1 cellular context compared by ENCODE assay signal in the genomic region with DNA sequence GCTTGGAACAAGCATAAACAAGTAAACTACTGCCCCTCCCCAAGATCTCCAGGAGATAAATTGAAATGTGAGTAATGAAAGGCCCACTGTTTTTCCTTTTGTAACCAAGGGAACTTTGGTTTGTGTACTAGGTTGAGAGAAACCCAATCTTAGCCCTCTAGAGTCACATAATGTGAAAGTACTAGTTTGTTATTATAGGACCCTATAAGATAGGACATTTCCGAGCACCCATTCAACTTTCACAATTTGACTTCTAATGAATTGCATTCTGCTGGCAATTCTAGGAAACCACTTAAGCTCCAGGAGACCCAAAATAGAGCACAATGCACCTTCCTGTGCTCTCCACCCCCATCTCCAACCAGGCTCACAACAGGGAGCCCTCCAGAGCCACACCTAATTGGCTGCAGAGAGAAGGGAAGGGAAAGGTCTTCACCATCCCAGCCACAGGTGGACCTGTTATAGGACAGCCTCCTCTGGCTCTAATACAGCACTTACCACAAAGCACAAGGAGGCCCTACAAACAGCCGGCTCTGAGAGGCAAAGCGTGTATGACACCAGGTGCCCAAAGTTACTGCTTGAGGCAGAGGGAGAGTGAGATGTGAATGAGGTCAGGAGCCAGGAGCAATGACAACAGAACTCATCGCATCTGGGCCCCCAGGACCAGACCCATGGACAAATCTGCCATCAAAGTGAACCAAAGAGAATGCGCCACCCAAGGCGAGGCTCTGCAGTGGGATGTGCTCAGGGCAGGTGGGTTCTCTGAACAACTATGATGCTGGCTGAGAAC.
TF ChIP-seq lines count a peak whose summit lies in the region.

No MANE protein-coding gene starts in this region.

TF ChIP-seq in K562, 482 proteins besides CTCF, POLR2A, EP300 and RAD21 (continued from another document):
- TF ChIP-seq, protein P1, sequence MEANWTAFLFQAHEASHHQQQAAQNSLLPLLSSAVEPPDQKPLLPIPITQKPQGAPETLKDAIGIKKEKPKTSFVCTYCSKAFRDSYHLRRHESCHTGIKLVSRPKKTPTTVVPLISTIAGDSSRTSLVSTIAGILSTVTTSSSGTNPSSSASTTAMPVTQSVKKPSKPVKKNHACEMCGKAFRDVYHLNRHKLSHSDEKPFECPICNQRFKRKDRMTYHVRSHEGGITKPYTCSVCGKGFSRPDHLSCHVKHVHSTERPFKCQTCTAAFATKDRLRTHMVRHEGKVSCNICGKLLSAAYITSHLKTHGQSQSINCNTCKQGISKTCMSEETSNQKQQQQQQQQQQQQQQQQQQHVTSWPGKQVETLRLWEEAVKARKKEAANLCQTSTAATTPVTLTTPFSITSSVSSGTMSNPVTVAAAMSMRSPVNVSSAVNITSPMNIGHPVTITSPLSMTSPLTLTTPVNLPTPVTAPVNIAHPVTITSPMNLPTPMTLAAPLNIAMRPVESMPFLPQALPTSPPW (CRISPR knock-in tag; IDR thresholded peaks at IDR 0.05): peak; percentile 30; the same call in 1 of the 2 replicates
- TF ChIP-seq E2F8 (IDR thresholded peaks at IDR 0.05; ENCODE audit: low read depth, partially characterized antibody): no peak
- no peak for TF ChIP-seq TGIF2 (CRISPR knock-in tag; IDR thresholded peaks at IDR 0.05)
- TF ChIP-seq NONO (IDR thresholded peaks at IDR 0.05; ENCODE audit: low read depth in 2 of 2, low read length in 1 of 2): no peak
- no peak for TF ChIP-seq ATF7 (IDR thresholded peaks at IDR 0.05)
- TF ChIP-seq ZNF668 (CRISPR knock-in tag; IDR thresholded peaks at IDR 0.05): no peak
- no peak for TF ChIP-seq TCF15 (CRISPR knock-in tag; IDR thresholded peaks at IDR 0.05)
- TF ChIP-seq, protein P2, sequence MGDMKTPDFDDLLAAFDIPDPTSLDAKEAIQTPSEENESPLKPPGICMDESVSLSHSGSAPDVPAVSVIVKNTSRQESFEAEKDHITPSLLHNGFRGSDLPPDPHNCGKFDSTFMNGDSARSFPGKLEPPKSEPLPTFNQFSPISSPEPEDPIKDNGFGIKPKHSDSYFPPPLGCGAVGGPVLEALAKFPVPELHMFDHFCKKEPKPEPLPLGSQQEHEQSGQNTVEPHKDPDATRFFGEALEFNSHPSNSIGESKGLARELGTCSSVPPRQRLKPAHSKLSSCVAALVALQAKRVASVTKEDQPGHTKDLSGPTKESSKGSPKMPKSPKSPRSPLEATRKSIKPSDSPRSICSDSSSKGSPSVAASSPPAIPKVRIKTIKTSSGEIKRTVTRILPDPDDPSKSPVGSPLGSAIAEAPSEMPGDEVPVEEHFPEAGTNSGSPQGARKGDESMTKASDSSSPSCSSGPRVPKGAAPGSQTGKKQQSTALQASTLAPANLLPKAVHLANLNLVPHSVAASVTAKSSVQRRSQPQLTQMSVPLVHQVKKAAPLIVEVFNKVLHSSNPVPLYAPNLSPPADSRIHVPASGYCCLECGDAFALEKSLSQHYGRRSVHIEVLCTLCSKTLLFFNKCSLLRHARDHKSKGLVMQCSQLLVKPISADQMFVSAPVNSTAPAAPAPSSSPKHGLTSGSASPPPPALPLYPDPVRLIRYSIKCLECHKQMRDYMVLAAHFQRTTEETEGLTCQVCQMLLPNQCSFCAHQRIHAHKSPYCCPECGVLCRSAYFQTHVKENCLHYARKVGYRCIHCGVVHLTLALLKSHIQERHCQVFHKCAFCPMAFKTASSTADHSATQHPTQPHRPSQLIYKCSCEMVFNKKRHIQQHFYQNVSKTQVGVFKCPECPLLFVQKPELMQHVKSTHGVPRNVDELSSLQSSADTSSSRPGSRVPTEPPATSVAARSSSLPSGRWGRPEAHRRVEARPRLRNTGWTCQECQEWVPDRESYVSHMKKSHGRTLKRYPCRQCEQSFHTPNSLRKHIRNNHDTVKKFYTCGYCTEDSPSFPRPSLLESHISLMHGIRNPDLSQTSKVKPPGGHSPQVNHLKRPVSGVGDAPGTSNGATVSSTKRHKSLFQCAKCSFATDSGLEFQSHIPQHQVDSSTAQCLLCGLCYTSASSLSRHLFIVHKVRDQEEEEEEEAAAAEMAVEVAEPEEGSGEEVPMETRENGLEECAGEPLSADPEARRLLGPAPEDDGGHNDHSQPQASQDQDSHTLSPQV (IDR thresholded peaks at IDR 0.05): no peak
- 0 out of 2 replicates have a peak, but pooled peaks have one; percentile 16 for TF ChIP-seq RFX1 (IDR thresholded peaks at IDR 0.05)
- peak; percentile 95 for TF ChIP-seq FOXJ2 (tag; IDR thresholded peaks at IDR 0.05)
